Comparison of ENCODE assay signal across 8 cellular contexts in the genomic region with DNA sequence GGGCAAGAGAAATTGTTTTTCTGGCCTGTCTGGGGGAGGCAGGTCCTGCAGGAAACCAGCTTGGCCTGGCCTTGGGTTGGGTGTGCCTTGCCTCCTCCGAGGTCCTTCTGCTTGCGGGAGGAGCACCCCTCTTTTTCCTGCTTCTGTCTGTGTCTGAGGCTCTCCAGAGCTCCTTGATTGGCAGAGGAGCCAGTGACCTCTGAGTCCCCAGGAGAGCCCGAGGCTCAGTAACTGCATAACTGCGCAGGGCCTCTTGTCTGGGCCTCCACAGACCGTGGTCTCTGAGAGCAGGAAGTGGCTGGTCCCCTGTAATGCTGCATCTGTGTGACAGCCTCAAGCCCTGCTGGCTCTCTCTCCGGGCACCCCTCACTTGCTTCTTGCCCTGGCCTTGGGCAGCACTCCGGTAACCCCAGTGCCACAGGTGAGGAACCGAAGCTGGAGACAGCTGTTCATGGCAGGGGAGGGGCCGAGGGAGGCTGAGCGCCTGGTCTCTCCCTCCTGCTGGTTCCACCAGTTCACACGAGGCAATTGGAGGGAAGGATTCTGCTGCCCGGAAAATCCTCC. TPM values are rescaled to one million over a fixed set of nuclear protein-coding genes. Genes with fewer than 3 reads are reported as not detected.
DNase-seq lines count a peak whose midpoint lies in the region; ATAC-seq and TF ChIP-seq lines count a peak whose summit lies in the region.

No MANE protein-coding gene starts in this region.

- no peaks in the 10 kb centered on the region for H3K9me3 Mint-ChIP-seq in IgD-negative memory B cell
- peaks cover 0 to 2% (median 0%) of the 10 kb centered on the region in 5 experiments for H3K9me3 Mint-ChIP-seq in brain

- peak overlapping the region; percentile 91 for H3K4me3 ChIP-seq in AG09309 (ENCODE audit: control insufficient read depth, low read depth, low read length)
- H3K4me3 ChIP-seq in mucosa of rectum (ENCODE audit: low read length in 2 of 2): peak overlapping the region; percentile 84 to 87

- no peaks in the 10 kb centered on the region for H3K27me3 Mint-ChIP-seq in IgD-negative memory B cell
- peaks cover 4% of the 10 kb centered on the region for H3K27me3 Mint-ChIP-seq in brain

- H3K27ac Mint-ChIP-seq in IgD-negative memory B cell (peak overlapping the region; percentile 47 to 86 (median 76)), brain (peak overlapping the region; percentile 73 to 91 (median 83))

- H3K9me3 ChIP-seq in mucosa of rectum (ENCODE audit: control insufficient read depth in 2 of 2, low read length in 2 of 2): no peaks in the 10 kb centered on the region

- peak overlapping the region; percentile 97 to 98 for H3K27ac ChIP-seq in mucosa of rectum (ENCODE audit: low read depth in 2 of 2, low read length in 2 of 2)

- no peak for ATAC-seq in HG03460 (IDR thresholded peaks at IDR 0.05; ENCODE audit: unreplicated experiment)

- H3K4me1 Mint-ChIP-seq in IgD-negative memory B cell (peaks cover 9 to 17% (median 15%) of the 10 kb centered on the region in 3 donors), brain (peaks cover 41% of the 10 kb centered on the region)

- TF ChIP-seq CTCF in AG09309 (IDR thresholded peaks at IDR 0.05; ENCODE audit: control insufficient read depth, insufficient read depth, low read depth, low read length, missing control alignments): no peak
- TF ChIP-seq CTCF in brain (conservative IDR thresholded peaks at IDR 0.05): no peak
- no peak for TF ChIP-seq CTCF in GM13977 (IDR thresholded peaks at IDR 0.05; ENCODE audit: extremely low read depth, insufficient read depth, missing control alignments)

- no peaks in the 10 kb centered on the region for H3K36me3 Mint-ChIP-seq in IgD-negative memory B cell
- no peaks in the 10 kb centered on the region for H3K36me3 Mint-ChIP-seq in brain

- H3K4me1 ChIP-seq in mucosa of rectum (ENCODE audit: control insufficient read depth in 2 of 2, insufficient read depth in 2 of 2, low read length in 2 of 2): peaks cover 39 to 55% of the 10 kb centered on the region in 2 donors

- no peaks in the 10 kb centered on the region for H3K27me3 ChIP-seq in mucosa of rectum (ENCODE audit: control insufficient read depth in 2 of 2, insufficient read depth in 2 of 2, low read length in 2 of 2)

- no peak for DNase-seq in AG09309 (ENCODE audit: low read depth)
- no peak for DNase-seq in GM13977 (ENCODE audit: low spot score)
- DNase-seq in DMS153 (lab: John Stamatoyannopoulos, UW): no peak
- no peak for DNase-seq in NCI-H1092 treated with DMSO at 0.1 percent for 48 hours (lab: John Stamatoyannopoulos, UW)

- H3K4me3 Mint-ChIP-seq in IgD-negative memory B cell: peak overlapping the region; percentile 86 to 95 (median 94)
- H3K4me3 Mint-ChIP-seq in brain: peak overlapping the region; percentile 85 to 90 (median 87)

- peak overlapping the region; percentile 90 to 94 for H3K9ac ChIP-seq in mucosa of rectum (ENCODE audit: low read depth in 1 of 2, low read length in 2 of 2)

- in situ Hi-C loops in GM13977 (cut with MboI; ENCODE audit: low pct_unique_long_range_greater_than_20kb, low sequenced_read_pairs, unreplicated experiment): no loop called here

- peaks cover 0 to 8% of the 10 kb centered on the region in 2 donors for H3K36me3 ChIP-seq in mucosa of rectum (ENCODE audit: control insufficient read depth in 2 of 2, insufficient read depth in 2 of 2, low read length in 2 of 2)

RNA-seq across cellular contexts. Expression of a gene that starts 1.6 kb away (rescaled TPM):
- 9.1 TPM for polyA plus RNA-seq in IgD-negative memory B cell
- 12.9 TPM for polyA plus RNA-seq in brain (ENCODE audit: insufficient read depth, low read depth, low replicate concordance)

RNA-seq across cellular contexts. Expression of a gene that starts 31.1 kb away (rescaled TPM):
- polyA plus RNA-seq in IgD-negative memory B cell (not detected), brain (ENCODE audit: insufficient read depth, low read depth, low replicate concordance) (not detected)

RNA-seq across cellular contexts. Expression of a gene that starts 37.7 kb away (rescaled TPM):
- polyA plus RNA-seq in IgD-negative memory B cell: 4.5 TPM
- 0.36 TPM for polyA plus RNA-seq in brain (ENCODE audit: insufficient read depth, low read depth, low replicate concordance)

RNA-seq across cellular contexts. Expression of a gene that starts 40.7 kb away (rescaled TPM):
- polyA plus RNA-seq in IgD-negative memory B cell (18.9 TPM), brain (ENCODE audit: insufficient read depth, low read depth, low replicate concordance) (75.8 TPM)
